ENCODE assay signal across 19 cellular contexts in genomic region chr1:31398246-31398645, GRCh38. TPM values are rescaled to one million over a fixed set of nuclear protein-coding genes. Genes with fewer than 3 reads are reported as not detected.
A peak's percentile ranks its signal among the peaks of the same experiment; 100 is the strongest.
DNase-seq lines count a peak whose midpoint lies in the region; ATAC-seq, FAIRE-seq and TF ChIP-seq lines count a peak whose summit lies in the region.
"Had no signal": no experiment of that assay in that cellular context is flagged by ENCODE, and none has a peak within 500 bp of the region (broad histone marks: within the 10 kb centered on the region; RNA-seq: fewer than 3 reads in every experiment).

No MANE protein-coding gene starts in this region.

- H3K9me3 Mint-ChIP-seq in naive thymus-derived CD4-positive, alpha-beta T cell: no peaks in the 10 kb centered on the region
- H3K9me3 Mint-ChIP-seq in natural killer cell: no peaks in the 10 kb centered on the region
- H3K9me3 Mint-ChIP-seq: CD14-positive monocyte; T-helper 2 cell treated with Interferon-gamma antibody and Interleukin-4, amounts not matched to agents 5 μg/mL and 100 μg/mL, for 36 hours had no signal

- H4K20me1 ChIP-seq in HepG2 (ENCODE audit: insufficient read depth, low read length): no peaks in the 10 kb centered on the region

- no peak overlapping the region for H3K9ac ChIP-seq in HepG2 (ENCODE audit: insufficient read depth, low read depth, low read length)

- H2AFZ ChIP-seq in HepG2 (ENCODE audit: low read length): no peak overlapping the region

- ATAC-seq in HepG2 (no peak), right lobe of liver (no peak), natural killer cell (no peak)
- ATAC-seq in naive thymus-derived CD4-positive, alpha-beta T cell: no peak

- H3K27ac Mint-ChIP-seq in naive thymus-derived CD4-positive, alpha-beta T cell: no peak overlapping the region
- no peak overlapping the region for H3K27ac Mint-ChIP-seq in natural killer cell
- H3K27ac Mint-ChIP-seq: CD14-positive monocyte; T-helper 2 cell treated with Interferon-gamma antibody and Interleukin-4, amounts not matched to agents 5 μg/mL and 100 μg/mL, for 36 hours had no signal

- peaks cover 0 to 16% (median 14%) of the 10 kb centered on the region in 7 donors for H3K4me1 Mint-ChIP-seq in naive thymus-derived CD4-positive, alpha-beta T cell
- peaks cover 14 to 18% of the 10 kb centered on the region in 2 donors for H3K4me1 Mint-ChIP-seq in natural killer cell

- BruUV-seq in HepG2 (replicated peaks; lab: Mats Ljungman, UMichigan): no TSS peak

- peaks cover 0 to 2% of the 10 kb centered on the region in 2 experiments; a peak in 1 of 5 replicates for H3K27me3 ChIP-seq in HepG2 (ENCODE audit: control insufficient read depth in 1 of 2, insufficient read depth in 2 of 2, low read length in 2 of 2)
- no peaks in the 10 kb centered on the region for H3K27me3 ChIP-seq in right lobe of liver
- H3K27me3 ChIP-seq in naive thymus-derived CD4-positive, alpha-beta T cell (ENCODE audit: control insufficient read depth in 2 of 2, insufficient read depth in 2 of 2, low read length in 2 of 2): no peaks in the 10 kb centered on the region

- H3K27ac ChIP-seq in HepG2 (ENCODE audit: extremely low read length, insufficient read depth, low read length) (no peak overlapping the region), right lobe of liver (no peak overlapping the region)
- no peak overlapping the region for H3K27ac ChIP-seq in naive thymus-derived CD4-positive, alpha-beta T cell (ENCODE audit: low read depth, low read length)

- no peak for DNase-seq in HepG2 (ENCODE audit: low spot score)
- no peak for DNase-seq in right lobe of liver
- peak; percentile 39 for DNase-seq in M059J (ENCODE audit: low read depth)
- DNase-seq in SW480 (ENCODE audit: low spot score): peak; percentile 47
- no peak for DNase-seq in naive thymus-derived CD4-positive, alpha-beta T cell
- DNase-seq in natural killer cell: no peak
- no peak for DNase-seq in anterior cingulate cortex (lab: John Stamatoyannopoulos, UW)
- DNase-seq: DMS153, GOT3, KBM-7, NCI-H1048, NCI-H1436, NCI-H2029, NCI-H510A treated with DMSO at 0.1 percent for 48 hours had no signal

- TF ChIP-seq RAD21 in HepG2 (CRISPR knock-in tag; IDR thresholded peaks at IDR 0.05): no peak

- no peak for TF ChIP-seq EP300 in HepG2 (IDR thresholded peaks at IDR 0.05; ENCODE audit: low read depth in 2 of 2, low read length in 2 of 2)
- TF ChIP-seq EP300 in HepG2 (CRISPR knock-in tag; IDR thresholded peaks at IDR 0.05; ENCODE audit: borderline replicate concordance): no peak

- no peaks in the 10 kb centered on the region for H3K79me2 ChIP-seq in HepG2 (ENCODE audit: insufficient read depth, low read length)

- CTCF ChIA-PET in HepG2 (lab: Yijun Ruan, JAX; ENCODE audit: low intra/inter-chr PET ratio, low total read pairs): interaction anchor here (1.3 kb wide), 1 partner anchor 25 kb away, joined by 5 read pairs; no protein-coding TSS in a partner anchor
- CTCF ChIA-PET in naive thymus-derived CD4-positive, alpha-beta T cell (lab: Charles Lee): no interaction called here

- H3K4me2 ChIP-seq in HepG2 (ENCODE audit: low read depth, low read length): no peak overlapping the region

- no peaks in the 10 kb centered on the region for H3K36me3 ChIP-seq in HepG2 (replicated peaks in 1 of 2; ENCODE audit: control insufficient read depth in 1 of 2, insufficient read depth in 2 of 2, low read length in 2 of 2)
- H3K36me3 ChIP-seq in right lobe of liver: no peaks in the 10 kb centered on the region
- no peaks in the 10 kb centered on the region for H3K36me3 ChIP-seq in naive thymus-derived CD4-positive, alpha-beta T cell (ENCODE audit: control insufficient read depth in 2 of 3, insufficient read depth in 3 of 3, low read length in 3 of 3)

- POLR2A ChIA-PET in HepG2 (lab: Yijun Ruan, JAX): no interaction called here
- POLR2A ChIA-PET in naive thymus-derived CD4-positive, alpha-beta T cell (lab: Charles Lee): no interaction called here

- no peak overlapping the region for H3K4me3 ChIP-seq in HepG2 (replicated peaks in 1 of 3; ENCODE audit: insufficient read depth in 1 of 3, low read depth in 2 of 3, low read length in 3 of 3)
- no peak overlapping the region for H3K4me3 ChIP-seq in right lobe of liver
- H3K4me3 ChIP-seq in naive thymus-derived CD4-positive, alpha-beta T cell (ENCODE audit: low read length): no peak overlapping the region

- no peaks in the 10 kb centered on the region for H3K9me3 ChIP-seq in HepG2 (ENCODE audit: low read length)
- H3K9me3 ChIP-seq in right lobe of liver: no peaks in the 10 kb centered on the region
- no peaks in the 10 kb centered on the region for H3K9me3 ChIP-seq in naive thymus-derived CD4-positive, alpha-beta T cell (ENCODE audit: control insufficient read depth in 2 of 3, low read length in 3 of 3)

- TF ChIP-seq POLR2A in HepG2 (IDR thresholded peaks at IDR 0.05; ENCODE audit: insufficient read depth in 1 of 2, low read depth in 2 of 2, low read length in 2 of 2) (no peak), right lobe of liver (IDR thresholded peaks at IDR 0.05) (no peak)

- in situ Hi-C loops in HepG2 (cut with HindIII; ENCODE audit: extremely low pct_ligation_motif_present, low pct_unique_long_range_greater_than_20kb): loop anchor here (5.0 kb wide), 1 partner anchor 154 kb away; no protein-coding TSS in a partner anchor

- intact Hi-C loops in HepG2 (cut with micrococcal nuclease; ENCODE audit: unreplicated experiment) (no loop called here), right lobe of liver (cut with DNase I) (loop anchor here (10.0 kb wide), 1 partner anchor 147 kb away; no protein-coding TSS in a partner anchor), natural killer cell (cut with micrococcal nuclease) (no loop called here)
- intact Hi-C loops in naive thymus-derived CD4-positive, alpha-beta T cell (cut with micrococcal nuclease): no loop called here

- H3K4me3 Mint-ChIP-seq in naive thymus-derived CD4-positive, alpha-beta T cell: peak overlapping the region in 1 of 10 donors; percentile 8
- no peak overlapping the region for H3K4me3 Mint-ChIP-seq in natural killer cell
- H3K4me3 Mint-ChIP-seq: CD14-positive monocyte; T-helper 2 cell treated with Interferon-gamma antibody and Interleukin-4, amounts not matched to agents 5 μg/mL and 100 μg/mL, for 36 hours had no signal

- H3K36me3 Mint-ChIP-seq in naive thymus-derived CD4-positive, alpha-beta T cell: no peaks in the 10 kb centered on the region
- H3K36me3 Mint-ChIP-seq in natural killer cell: no peaks in the 10 kb centered on the region
- H3K36me3 Mint-ChIP-seq: CD14-positive monocyte had no signal

- 48% methylated on average over 2 of the region's 2 CpGs for WGBS in HepG2 (ENCODE audit: low lambda C conversion rate)
- WGBS in right lobe of liver (ENCODE audit: insufficient coverage, low coverage, low lambda C conversion rate, missing lambda C conversion rate): 64% methylated on average over 2 of the region's 2 CpGs

- FAIRE-seq in HepG2 (lab: Jason Lieb, UNC): no peak
- FAIRE-seq: GM12892, GM18507 had no signal

- H3K4me1 ChIP-seq in HepG2 (ENCODE audit: insufficient read depth, low read length): peaks cover 45% of the 10 kb centered on the region
- peaks cover 0 to 3% (median under 1%) of the 10 kb centered on the region in 4 donors for H3K4me1 ChIP-seq in right lobe of liver
- peaks cover 0 to 4% of the 10 kb centered on the region in 2 donors for H3K4me1 ChIP-seq in naive thymus-derived CD4-positive, alpha-beta T cell (ENCODE audit: control insufficient read depth in 2 of 2, insufficient read depth in 2 of 2, low read length in 2 of 2)

- H3K27me3 Mint-ChIP-seq in naive thymus-derived CD4-positive, alpha-beta T cell: peaks cover 0 to 12% (median 0%) of the 10 kb centered on the region in 5 donors
- peaks cover 0 to 5% of the 10 kb centered on the region in 2 donors for H3K27me3 Mint-ChIP-seq in natural killer cell (ENCODE audit: low read depth in 2 of 2)

- no peak for TF ChIP-seq CTCF in HepG2 (CRISPR knock-in tag; IDR thresholded peaks at IDR 0.05)
- no peak for TF ChIP-seq CTCF in right lobe of liver (IDR thresholded peaks at IDR 0.05)
- no peak for TF ChIP-seq CTCF in natural killer cell (IDR thresholded peaks at IDR 0.05)

RNA-seq across cellular contexts. Expression of gene SERINC2, which starts 14.8 kb away (rescaled TPM):
- 3.0 and 4.8 TPM in 2 replicates for total RNA-seq in HepG2 (2016; rRNA removed; fragmentation: Illumina TruSeq; extraction: Trizol)
- total RNA-seq in HepG2 (2016; cell fraction: cytosol; rRNA removed; fragmentation: Illumina TruSeq; extraction: Trizol; ENCODE audit: low read depth): 9.1 and 12.6 TPM in 2 replicates
- 2.2 and 4.5 TPM in 2 replicates for total RNA-seq in HepG2 (2016; cell fraction: insoluble cytoplasmic fraction; rRNA removed; fragmentation: Illumina TruSeq; extraction: Trizol)
- 12.8 and 17.7 TPM in 2 replicates for total RNA-seq in HepG2 (2016; cell fraction: membrane; rRNA removed; fragmentation: Illumina TruSeq; extraction: Trizol)
- total RNA-seq in HepG2 (2016; cell fraction: nucleus; rRNA removed; fragmentation: Illumina TruSeq; extraction: Trizol): 4.1 and 4.4 TPM in 2 replicates
- 126 and 165 TPM in 2 replicates for polyA plus RNA-seq in HepG2 (2011; rRNA removed)
- polyA plus RNA-seq in HepG2 (2011; cell fraction: cytosol; rRNA removed): 143 and 167 TPM in 2 replicates
- 209 and 229 TPM in 2 replicates for polyA plus RNA-seq in HepG2 (2011; cell fraction: nucleus; rRNA removed)
- 90.5 and 102 TPM in 2 replicates for polyA plus RNA-seq in HepG2 (2012)
- polyA plus RNA-seq in HepG2 (2016; cell fraction: cytosol; fragmentation: Illumina TruSeq; extraction: Trizol; ENCODE audit: low read depth): 28.9 and 29.6 TPM in 2 replicates
- polyA plus RNA-seq in HepG2 (2016; cell fraction: insoluble cytoplasmic fraction; fragmentation: Illumina TruSeq; extraction: Trizol; ENCODE audit: low read depth): 6.0 and 7.0 TPM in 2 replicates
- polyA plus RNA-seq in HepG2 (2016; cell fraction: membrane; fragmentation: Illumina TruSeq; extraction: Trizol; ENCODE audit: low read depth): 31.1 and 34.7 TPM in 2 replicates
- 13.8 and 14.5 TPM in 2 replicates for polyA plus RNA-seq in HepG2 (2016; cell fraction: nucleus; fragmentation: Illumina TruSeq; extraction: Trizol; ENCODE audit: insufficient read depth, low read depth)
- 18.6 and 182 TPM in 2 replicates for polyA minus RNA-seq in HepG2 (2011; rRNA and poly(A)+ RNA removed; ENCODE audit: low replicate concordance)
- 50.9 and 52.1 TPM in 2 replicates for polyA minus RNA-seq in HepG2 (2011; cell fraction: cytosol; rRNA and poly(A)+ RNA removed)
- 32.4 and 36.7 TPM in 2 replicates for polyA minus RNA-seq in HepG2 (2011; cell fraction: nucleus; rRNA and poly(A)+ RNA removed)
- total RNA-seq in right lobe of liver: 100 to 1,000 TPM in 3 of 6 experiments, 10 to 100 TPM in 3; 59.7 to 117 (median 86.9) TPM
- total RNA-seq in M059J (2014; rRNA removed; shearing (Covaris generic)): 134 and 164 TPM in 2 replicates
- total RNA-seq in naive thymus-derived CD4-positive, alpha-beta T cell: 1 to 10 TPM in 1 of 5 experiments, under 1 TPM in 2, not detected in 2; 0.22 to 2.7 (median 0.34) TPM
- not detected for polyA plus RNA-seq in naive thymus-derived CD4-positive, alpha-beta T cell
- 1 to 10 TPM in 1 of 3 donors, under 1 TPM in 2; 0.25 to 1.1 (median 0.40) TPM for total RNA-seq in natural killer cell

RNA-seq across cellular contexts. Expression of gene FABP3, which starts 25.4 kb away (rescaled TPM):
- total RNA-seq in HepG2 (2016; rRNA removed; fragmentation: Illumina TruSeq; extraction: Trizol): 0.24 and 0.46 TPM in 2 replicates
- total RNA-seq in HepG2 (2016; cell fraction: cytosol; rRNA removed; fragmentation: Illumina TruSeq; extraction: Trizol; ENCODE audit: low read depth): not detected in 2 replicates
- total RNA-seq in HepG2 (2016; cell fraction: insoluble cytoplasmic fraction; rRNA removed; fragmentation: Illumina TruSeq; extraction: Trizol): 0.17 TPM in 1 of 2 replicates, not detected in the other
- total RNA-seq in HepG2 (2016; cell fraction: membrane; rRNA removed; fragmentation: Illumina TruSeq; extraction: Trizol): 0.40 TPM in 1 of 2 replicates, not detected in the other
- total RNA-seq in HepG2 (2016; cell fraction: nucleus; rRNA removed; fragmentation: Illumina TruSeq; extraction: Trizol): not detected in 2 replicates
- polyA plus RNA-seq in HepG2 (2011; rRNA removed): 0.21 and 0.37 TPM in 2 replicates
- polyA plus RNA-seq in HepG2 (2011; cell fraction: cytosol; rRNA removed): 0.28 and 0.64 TPM in 2 replicates
- 0.38 TPM in 1 of 2 replicates, not detected in the other for polyA plus RNA-seq in HepG2 (2011; cell fraction: nucleus; rRNA removed)
- polyA plus RNA-seq in HepG2 (2012): 0.45 TPM in 1 of 2 replicates, not detected in the other
- polyA plus RNA-seq in HepG2 (2016; cell fraction: cytosol; fragmentation: Illumina TruSeq; extraction: Trizol; ENCODE audit: low read depth): not detected in 2 replicates
- not detected in 2 replicates for polyA plus RNA-seq in HepG2 (2016; cell fraction: insoluble cytoplasmic fraction; fragmentation: Illumina TruSeq; extraction: Trizol; ENCODE audit: low read depth)
- 0.43 TPM in 1 of 2 replicates, not detected in the other for polyA plus RNA-seq in HepG2 (2016; cell fraction: membrane; fragmentation: Illumina TruSeq; extraction: Trizol; ENCODE audit: low read depth)
- polyA plus RNA-seq in HepG2 (2016; cell fraction: nucleus; fragmentation: Illumina TruSeq; extraction: Trizol; ENCODE audit: insufficient read depth, low read depth): not detected in 2 replicates
- polyA minus RNA-seq in HepG2 (2011; rRNA and poly(A)+ RNA removed; ENCODE audit: low replicate concordance): 0.82 and 10.2 TPM in 2 replicates
- not detected in 2 replicates for polyA minus RNA-seq in HepG2 (2011; cell fraction: cytosol; rRNA and poly(A)+ RNA removed)
- polyA minus RNA-seq in HepG2 (2011; cell fraction: nucleus; rRNA and poly(A)+ RNA removed): not detected in 2 replicates
- 1 to 10 TPM; 1.3 to 8.3 (median 4.6) TPM for total RNA-seq in right lobe of liver
- total RNA-seq in M059J (2014; rRNA removed; shearing (Covaris generic)): 0.89 and 2.7 TPM in 2 replicates
- total RNA-seq in naive thymus-derived CD4-positive, alpha-beta T cell: under 1 TPM in 1 of 5 experiments, not detected in 4; 0.67 TPM
- polyA plus RNA-seq in naive thymus-derived CD4-positive, alpha-beta T cell: not detected
- not detected for total RNA-seq in natural killer cell
- total RNA-seq: SK-MEL-5 had no signal
- polyA plus RNA-seq: CD14-positive monocyte had no signal

Comparison
In these comparisons a context has a peak if more than half of its experiments do, and no peak if none do; other contexts are left out.
1. intact Hi-C loops: an anchor here in right lobe of liver (10.0 kb wide); none called in HepG2, naive thymus-derived CD4-positive, alpha-beta T cell and natural killer cell.
2. DNase-seq: peak in M059J (single experiment) and SW480 (single experiment); none in HepG2 (single experiment), right lobe of liver (0 of 3), naive thymus-derived CD4-positive, alpha-beta T cell (0 of 9), natural killer cell (single experiment) and anterior cingulate cortex (0 of 58).